ENCODE assay signal across 8 cellular contexts in genomic region chrX:71714064-71714463, GRCh38. TPM values are rescaled to one million over a fixed set of nuclear protein-coding genes. Genes with fewer than 3 reads are reported as not detected.
"Had no signal": no experiment of that assay in that cellular context is flagged by ENCODE, and none has a peak within 500 bp of the region (broad histone marks: within the 10 kb centered on the region; RNA-seq: fewer than 3 reads in every experiment).

No MANE protein-coding gene starts in this region.

RNA-seq across cellular contexts. Expression of gene CXorf49, which starts 4.0 kb away (rescaled TPM):
- total RNA-seq: LHCN-M2, MCF 10A, NCI-H460, PC-3, Peyer's patch, Right ventricle myocardium superior, SJSA1 had no signal
- polyA plus RNA-seq: SK-N-SH had no signal

RNA-seq across cellular contexts. Expression of gene CXorf49B, which starts 49.1 kb away (rescaled TPM):
- total RNA-seq: LHCN-M2, MCF 10A, NCI-H460, PC-3, Peyer's patch, Right ventricle myocardium superior, SJSA1 had no signal
- polyA plus RNA-seq: SK-N-SH had no signal
